1 cellular context compared by ENCODE assay signal in the genomic region with DNA sequence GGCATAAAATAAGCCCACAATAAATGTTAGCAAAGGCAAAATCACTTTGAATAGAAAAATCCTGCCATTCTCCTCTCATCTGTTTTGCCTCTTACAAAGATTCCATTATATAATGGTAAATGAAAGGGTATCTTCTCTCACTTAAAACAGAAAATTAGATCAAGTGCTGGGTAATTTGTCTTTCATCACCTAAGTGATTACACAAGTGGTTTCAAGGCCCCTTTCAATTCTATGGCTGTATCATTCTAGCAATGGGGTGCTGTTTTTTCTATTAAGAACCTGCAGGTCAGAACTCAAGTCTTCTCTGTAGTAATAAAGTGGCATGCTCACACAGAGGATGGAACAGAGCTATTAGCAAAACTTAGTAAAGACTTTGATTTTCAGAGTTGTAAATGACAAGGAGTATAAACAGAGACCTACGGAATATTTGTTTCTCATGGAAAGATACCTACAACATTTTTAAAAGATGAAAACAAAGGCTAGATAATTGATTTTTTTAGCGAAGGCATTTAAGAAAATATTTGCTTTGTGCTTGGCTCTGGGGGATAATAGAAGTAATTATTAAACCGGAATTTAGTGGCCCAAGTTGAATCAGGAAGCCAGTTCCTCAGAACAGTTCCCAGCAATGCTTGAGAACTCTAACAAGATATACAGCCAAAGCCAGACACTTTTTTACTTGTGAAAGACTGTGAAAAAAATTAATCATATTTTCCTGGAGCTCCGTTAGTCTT.
TF ChIP-seq lines count a peak whose summit lies in the region.

No MANE protein-coding gene starts in this region.

TF ChIP-seq in HepG2, 621 proteins besides CTCF, POLR2A, EP300 and RAD21 (continued from another document):
- 0 out of 2 replicates have a peak, but pooled peaks have one; percentile 57 for TF ChIP-seq ARID3A (IDR thresholded peaks at IDR 0.05; ENCODE audit: low read depth, low read length)
- no peak for TF ChIP-seq KDM5B (CRISPR knock-in tag; IDR thresholded peaks at IDR 0.05; ENCODE audit: borderline replicate concordance)
- TF ChIP-seq ZBTB37 (CRISPR knock-in tag; IDR thresholded peaks at IDR 0.05): no peak
- TF ChIP-seq, protein P1, sequence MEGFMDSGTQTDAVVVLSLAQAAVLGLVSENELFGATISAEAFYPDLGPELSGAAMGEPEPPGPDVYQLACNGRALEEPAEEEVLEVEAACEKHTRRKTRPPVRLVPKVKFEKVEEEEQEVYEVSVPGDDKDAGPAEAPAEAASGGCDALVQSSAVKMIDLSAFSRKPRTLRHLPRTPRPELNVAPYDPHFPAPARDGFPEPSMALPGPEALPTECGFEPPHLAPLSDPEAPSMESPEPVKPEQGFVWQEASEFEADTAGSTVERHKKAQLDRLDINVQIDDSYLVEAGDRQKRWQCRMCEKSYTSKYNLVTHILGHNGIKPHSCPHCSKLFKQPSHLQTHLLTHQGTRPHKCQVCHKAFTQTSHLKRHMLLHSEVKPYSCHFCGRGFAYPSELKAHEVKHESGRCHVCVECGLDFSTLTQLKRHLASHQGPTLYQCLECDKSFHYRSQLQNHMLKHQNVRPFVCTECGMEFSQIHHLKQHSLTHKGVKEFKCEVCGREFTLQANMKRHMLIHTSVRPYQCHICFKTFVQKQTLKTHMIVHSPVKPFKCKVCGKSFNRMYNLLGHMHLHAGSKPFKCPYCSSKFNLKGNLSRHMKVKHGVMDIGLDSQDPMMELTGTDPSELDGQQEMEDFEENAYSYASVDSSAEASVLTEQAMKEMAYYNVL (CRISPR knock-in tag; IDR thresholded peaks at IDR 0.05; ENCODE audit: borderline replicate concordance): peak; percentile 57; the same call in 1 of the 2 replicates
- no peak for TF ChIP-seq NFE2L2 (IDR thresholded peaks at IDR 0.05; ENCODE audit: low read length)
- no peak for TF ChIP-seq ZNF556 (CRISPR knock-in tag; IDR thresholded peaks at IDR 0.05; ENCODE audit: borderline replicate concordance)
- no peak for TF ChIP-seq POLR2G (IDR thresholded peaks at IDR 0.05; ENCODE audit: low read depth, low read length)
- TF ChIP-seq ARHGAP35 (CRISPR knock-in tag; IDR thresholded peaks at IDR 0.05; ENCODE audit: borderline replicate concordance): no peak
- no peak for TF ChIP-seq ZBTB26 (CRISPR knock-in tag; IDR thresholded peaks at IDR 0.05; ENCODE audit: borderline replicate concordance)
- TF ChIP-seq KAT7 (CRISPR knock-in tag; IDR thresholded peaks at IDR 0.05; ENCODE audit: borderline replicate concordance): 0 out of 2 replicates have a peak, but pooled peaks have one; percentile 25
- TF ChIP-seq SKI (IDR thresholded peaks at IDR 0.05; ENCODE audit: partially characterized antibody): no peak
- TF ChIP-seq ONECUT2 (CRISPR knock-in tag; IDR thresholded peaks at IDR 0.05): peak; percentile 76
- TF ChIP-seq FOXC1 (CRISPR knock-in tag; IDR thresholded peaks at IDR 0.05; ENCODE audit: borderline replicate concordance): no peak
- TF ChIP-seq, protein P2, sequence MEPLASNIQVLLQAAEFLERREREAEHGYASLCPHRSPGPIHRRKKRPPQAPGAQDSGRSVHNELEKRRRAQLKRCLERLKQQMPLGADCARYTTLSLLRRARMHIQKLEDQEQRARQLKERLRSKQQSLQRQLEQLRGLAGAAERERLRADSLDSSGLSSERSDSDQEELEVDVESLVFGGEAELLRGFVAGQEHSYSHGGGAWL (CRISPR knock-in tag; IDR thresholded peaks at IDR 0.05): no peak
- no peak for TF ChIP-seq ZNF468 (CRISPR knock-in tag; IDR thresholded peaks at IDR 0.05)
- TF ChIP-seq RORA (CRISPR knock-in tag; IDR thresholded peaks at IDR 0.05): no peak
- TF ChIP-seq SOX5 (CRISPR knock-in tag; IDR thresholded peaks at IDR 0.05; ENCODE audit: borderline replicate concordance): peak; percentile 89
- TF ChIP-seq, protein P3, sequence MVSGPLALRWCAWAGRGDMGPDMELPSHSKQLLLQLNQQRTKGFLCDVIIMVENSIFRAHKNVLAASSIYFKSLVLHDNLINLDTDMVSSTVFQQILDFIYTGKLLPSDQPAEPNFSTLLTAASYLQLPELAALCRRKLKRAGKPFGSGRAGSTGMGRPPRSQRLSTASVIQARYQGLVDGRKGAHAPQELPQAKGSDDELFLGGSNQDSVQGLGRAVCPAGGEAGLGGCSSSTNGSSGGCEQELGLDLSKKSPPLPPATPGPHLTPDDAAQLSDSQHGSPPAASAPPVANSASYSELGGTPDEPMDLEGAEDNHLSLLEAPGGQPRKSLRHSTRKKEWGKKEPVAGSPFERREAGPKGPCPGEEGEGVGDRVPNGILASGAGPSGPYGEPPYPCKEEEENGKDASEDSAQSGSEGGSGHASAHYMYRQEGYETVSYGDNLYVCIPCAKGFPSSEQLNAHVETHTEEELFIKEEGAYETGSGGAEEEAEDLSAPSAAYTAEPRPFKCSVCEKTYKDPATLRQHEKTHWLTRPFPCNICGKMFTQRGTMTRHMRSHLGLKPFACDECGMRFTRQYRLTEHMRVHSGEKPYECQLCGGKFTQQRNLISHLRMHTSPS (CRISPR knock-in tag; IDR thresholded peaks at IDR 0.05; ENCODE audit: low read depth): no peak
- no peak for TF ChIP-seq SIN3A (IDR thresholded peaks at IDR 0.05; ENCODE audit: borderline replicate concordance, low read depth, low read length)
- no peak for TF ChIP-seq ATM (IDR thresholded peaks at IDR 0.05; ENCODE audit: borderline replicate concordance)
- peak; percentile 57; the same call in 1 of the 2 replicates for TF ChIP-seq SIX1 (CRISPR knock-in tag; IDR thresholded peaks at IDR 0.05; ENCODE audit: borderline replicate concordance)
- TF ChIP-seq ZNF773 (CRISPR knock-in tag; IDR thresholded peaks at IDR 0.05; ENCODE audit: borderline replicate concordance): no peak
- no peak for TF ChIP-seq GLI4 (CRISPR knock-in tag; IDR thresholded peaks at IDR 0.05; ENCODE audit: borderline replicate concordance)
- peak; percentile 28; the same call in 1 of the 2 replicates for TF ChIP-seq IRF2 (CRISPR knock-in tag; IDR thresholded peaks at IDR 0.05)
- TF ChIP-seq RFX1 (IDR thresholded peaks at IDR 0.05): no peak
- TF ChIP-seq, protein P4, sequence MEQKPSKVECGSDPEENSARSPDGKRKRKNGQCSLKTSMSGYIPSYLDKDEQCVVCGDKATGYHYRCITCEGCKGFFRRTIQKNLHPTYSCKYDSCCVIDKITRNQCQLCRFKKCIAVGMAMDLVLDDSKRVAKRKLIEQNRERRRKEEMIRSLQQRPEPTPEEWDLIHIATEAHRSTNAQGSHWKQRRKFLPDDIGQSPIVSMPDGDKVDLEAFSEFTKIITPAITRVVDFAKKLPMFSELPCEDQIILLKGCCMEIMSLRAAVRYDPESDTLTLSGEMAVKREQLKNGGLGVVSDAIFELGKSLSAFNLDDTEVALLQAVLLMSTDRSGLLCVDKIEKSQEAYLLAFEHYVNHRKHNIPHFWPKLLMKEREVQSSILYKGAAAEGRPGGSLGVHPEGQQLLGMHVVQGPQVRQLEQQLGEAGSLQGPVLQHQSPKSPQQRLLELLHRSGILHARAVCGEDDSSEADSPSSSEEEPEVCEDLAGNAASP (CRISPR knock-in tag; IDR thresholded peaks at IDR 0.05; ENCODE audit: borderline replicate concordance): 0 out of 2 replicates have a peak, but pooled peaks have one; percentile 9
- 0 out of 2 replicates have a peak, but pooled peaks have one; percentile 24 for TF ChIP-seq MIER3 (CRISPR knock-in tag; IDR thresholded peaks at IDR 0.05; ENCODE audit: borderline replicate concordance)
- no peak for TF ChIP-seq NFKB2 (CRISPR knock-in tag; IDR thresholded peaks at IDR 0.05; ENCODE audit: borderline replicate concordance)
- no peak for TF ChIP-seq PAF1 (CRISPR knock-in tag; IDR thresholded peaks at IDR 0.05)
- TF ChIP-seq PHF5A (CRISPR knock-in tag; IDR thresholded peaks at IDR 0.05; ENCODE audit: low read depth, unreplicated experiment): no peak
- no peak for TF ChIP-seq HDAC1 (CRISPR knock-in tag; IDR thresholded peaks at IDR 0.05)
- TF ChIP-seq SALL1 (CRISPR knock-in tag; IDR thresholded peaks at IDR 0.05): no peak
- no peak for TF ChIP-seq ARNT2 (CRISPR knock-in tag; IDR thresholded peaks at IDR 0.05; ENCODE audit: low read depth)
- TF ChIP-seq, protein P5, sequence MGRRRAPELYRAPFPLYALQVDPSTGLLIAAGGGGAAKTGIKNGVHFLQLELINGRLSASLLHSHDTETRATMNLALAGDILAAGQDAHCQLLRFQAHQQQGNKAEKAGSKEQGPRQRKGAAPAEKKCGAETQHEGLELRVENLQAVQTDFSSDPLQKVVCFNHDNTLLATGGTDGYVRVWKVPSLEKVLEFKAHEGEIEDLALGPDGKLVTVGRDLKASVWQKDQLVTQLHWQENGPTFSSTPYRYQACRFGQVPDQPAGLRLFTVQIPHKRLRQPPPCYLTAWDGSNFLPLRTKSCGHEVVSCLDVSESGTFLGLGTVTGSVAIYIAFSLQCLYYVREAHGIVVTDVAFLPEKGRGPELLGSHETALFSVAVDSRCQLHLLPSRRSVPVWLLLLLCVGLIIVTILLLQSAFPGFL (CRISPR knock-in tag; IDR thresholded peaks at IDR 0.05): no peak
- no peak for TF ChIP-seq SRSF1 (optimal IDR thresholded peaks at IDR 0.05; ENCODE audit: low read depth, low read length)
- no peak for TF ChIP-seq SSRP1 (CRISPR knock-in tag; IDR thresholded peaks at IDR 0.05)
- no peak for TF ChIP-seq ZNF619 (CRISPR knock-in tag; IDR thresholded peaks at IDR 0.05)
- no peak for TF ChIP-seq NFATC3 (CRISPR knock-in tag; IDR thresholded peaks at IDR 0.05)
- no peak for TF ChIP-seq ZNF280B (CRISPR knock-in tag; IDR thresholded peaks at IDR 0.05; ENCODE audit: borderline replicate concordance)
- TF ChIP-seq IKZF4 (CRISPR knock-in tag; IDR thresholded peaks at IDR 0.05; ENCODE audit: borderline replicate concordance, low read depth, not compliant biosample characterization): no peak
- no peak; the same call in none of the 2 replicates for TF ChIP-seq ERF (CRISPR knock-in tag; IDR thresholded peaks at IDR 0.05)
- no peak for TF ChIP-seq ZNF230 (CRISPR knock-in tag; IDR thresholded peaks at IDR 0.05)
- TF ChIP-seq CSRNP2 (CRISPR knock-in tag; conservative IDR thresholded peaks at IDR 0.05; ENCODE audit: low read depth): no peak
- TF ChIP-seq, protein P6, sequence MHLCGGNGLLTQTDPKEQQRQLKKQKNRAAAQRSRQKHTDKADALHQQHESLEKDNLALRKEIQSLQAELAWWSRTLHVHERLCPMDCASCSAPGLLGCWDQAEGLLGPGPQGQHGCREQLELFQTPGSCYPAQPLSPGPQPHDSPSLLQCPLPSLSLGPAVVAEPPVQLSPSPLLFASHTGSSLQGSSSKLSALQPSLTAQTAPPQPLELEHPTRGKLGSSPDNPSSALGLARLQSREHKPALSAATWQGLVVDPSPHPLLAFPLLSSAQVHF (CRISPR knock-in tag; IDR thresholded peaks at IDR 0.05): no peak
- no peak for TF ChIP-seq KDM1A (CRISPR knock-in tag; IDR thresholded peaks at IDR 0.05)
- no peak for TF ChIP-seq HNRNPUL1 (IDR thresholded peaks at IDR 0.05; ENCODE audit: low read depth, low read length)
